9 cellular contexts compared by ENCODE assay signal in genomic region chr17:76251478-76252039, GRCh38.
DNase-seq lines count a peak whose midpoint lies in the region; TF ChIP-seq lines count a peak whose summit lies in the region.
"Had no signal": no experiment of that assay in that cellular context is flagged by ENCODE, and none has a peak within 500 bp of the region (broad histone marks: within the 10 kb centered on the region; RNA-seq: fewer than 3 reads in every experiment).

No MANE protein-coding gene starts in this region.

- peaks cover 61% of the 10 kb centered on the region for H3K4me1 Mint-ChIP-seq in nephron progenitor cell

- H3K4me1 ChIP-seq in BLaER1 treated with 17β-estradiol and CSF1 and Interleukin-3, amounts not matched to agents 10 nM and 100 nM = peaks cover 36 to 75% (median 56%) of the 10 kb centered on the region in 10 experiments
- H3K4me1 ChIP-seq in OCI-LY3 (ENCODE audit: low read length) = peaks cover 27% of the 10 kb centered on the region
- H3K4me1 ChIP-seq in effector memory CD4-positive, alpha-beta T cell (ENCODE audit: control insufficient read depth, insufficient read depth, low read length, poor library complexity, severe bottlenecking) = peaks cover 41% of the 10 kb centered on the region

- H3K4me2 ChIP-seq in BLaER1 treated with 17β-estradiol and CSF1 and Interleukin-3, amounts not matched to agents 10 nM and 100 nM = peak overlapping the region; percentile 67 to 93 (median 85)
- H3K4me2 ChIP-seq in OCI-LY3 (ENCODE audit: low read length) = peak overlapping the region; percentile 42

- peak overlapping the region; percentile 63; the same call in 1 of the 2 replicates for H2AFZ ChIP-seq in OCI-LY3 (ENCODE audit: low read depth, low read length)

- peaks cover 0 to 4% (median 1%) of the 10 kb centered on the region in 11 experiments; a peak in 7 of 22 replicates for H3K9me3 ChIP-seq in BLaER1 treated with 17β-estradiol and CSF1 and Interleukin-3, amounts not matched to agents 10 nM and 100 nM (replicated peaks in 1 of 11)
- H3K9me3 ChIP-seq in OCI-LY3 (ENCODE audit: insufficient read depth, low read length) = no peaks in the 10 kb centered on the region
- H3K9me3 ChIP-seq in effector memory CD4-positive, alpha-beta T cell (ENCODE audit: control insufficient read depth, low read length) = no peaks in the 10 kb centered on the region

- no peak for DNase-seq in effector memory CD4-positive, alpha-beta T cell
- DNase-seq in nephron progenitor cell (no peak), NCI-H2107 (lab: John Stamatoyannopoulos, UW) (no peak), inferior parietal cortex (ENCODE audit: extremely low spot score) (no peak), activated gamma-delta T cell treated with Interleukin-2 at 50 U/mL for 16 hours (no peak), T1000 (lab: John Stamatoyannopoulos, UW) (no peak)
- DNase-seq: activated CD4-positive, CD25-positive, alpha-beta regulatory T cell treated with anti-CD3 and anti-CD28 coated beads, Interleukin-2, amount 50 U/mL, for 72 hours had no signal

- H3K36me3 Mint-ChIP-seq in nephron progenitor cell (ENCODE audit: low read depth) = no peaks in the 10 kb centered on the region

- H3K79me2 ChIP-seq in OCI-LY3 (ENCODE audit: low read length) = no peaks in the 10 kb centered on the region

- peak overlapping the region in 2 of 10 experiments; percentile 8 to 31; a peak in 1 of 20 replicates for H3K4me3 ChIP-seq in BLaER1 treated with 17β-estradiol and CSF1 and Interleukin-3, amounts not matched to agents 10 nM and 100 nM
- H3K4me3 ChIP-seq in OCI-LY3 (ENCODE audit: low read length) = no peak overlapping the region
- H3K4me3 ChIP-seq in effector memory CD4-positive, alpha-beta T cell (ENCODE audit: insufficient read depth, low read depth, low read length, poor library complexity, severe bottlenecking) = no peak overlapping the region

- H3K27ac Mint-ChIP-seq in nephron progenitor cell = peak overlapping the region; percentile 62

- H3K4me3 Mint-ChIP-seq in nephron progenitor cell = peak overlapping the region; percentile 8

- peak overlapping the region; percentile 63 to 93 (median 89) for H3K27ac ChIP-seq in BLaER1 treated with 17β-estradiol and CSF1 and Interleukin-3, amounts not matched to agents 10 nM and 100 nM
- no peak overlapping the region for H3K27ac ChIP-seq in OCI-LY3 (ENCODE audit: low read length)
- peak overlapping the region; percentile 69 for H3K27ac ChIP-seq in effector memory CD4-positive, alpha-beta T cell (ENCODE audit: insufficient read depth, low read length, poor library complexity, severe bottlenecking)

- peak overlapping the region; percentile 68 to 82 (median 76); a peak in 21 of 22 replicates for H3K9ac ChIP-seq in BLaER1 treated with 17β-estradiol and CSF1 and Interleukin-3, amounts not matched to agents 10 nM and 100 nM
- H3K9ac ChIP-seq in OCI-LY3 (ENCODE audit: low read length) = no peak overlapping the region

- H3K27me3 Mint-ChIP-seq in nephron progenitor cell (ENCODE audit: low read depth, poor library complexity) = peaks cover 17% of the 10 kb centered on the region

- H3K27me3 ChIP-seq in BLaER1 treated with 17β-estradiol and CSF1 and Interleukin-3, amounts not matched to agents 10 nM and 100 nM = no peaks in the 10 kb centered on the region
- H3K27me3 ChIP-seq in OCI-LY3 (ENCODE audit: low read depth, low read length) = no peaks in the 10 kb centered on the region
- H3K27me3 ChIP-seq in effector memory CD4-positive, alpha-beta T cell (replicated peaks; ENCODE audit: control insufficient read depth, insufficient read depth, low read length, poor library complexity, severe bottlenecking) = no peaks in the 10 kb centered on the region

- H3K9me3 Mint-ChIP-seq in nephron progenitor cell = peaks cover 3% of the 10 kb centered on the region

- no peaks in the 10 kb centered on the region for H4K20me1 ChIP-seq in BLaER1 treated with 17β-estradiol and CSF1 and Interleukin-3, amounts not matched to agents 10 nM and 100 nM
- no peaks in the 10 kb centered on the region for H4K20me1 ChIP-seq in OCI-LY3 (ENCODE audit: insufficient read depth, low read length)

- no peaks in the 10 kb centered on the region for H3K36me3 ChIP-seq in BLaER1 treated with 17β-estradiol and CSF1 and Interleukin-3, amounts not matched to agents 10 nM and 100 nM
- no peaks in the 10 kb centered on the region for H3K36me3 ChIP-seq in OCI-LY3 (replicated peaks; ENCODE audit: low read depth, low read length)
- no peaks in the 10 kb centered on the region for H3K36me3 ChIP-seq in effector memory CD4-positive, alpha-beta T cell (ENCODE audit: control insufficient read depth, insufficient read depth, low read length)

- no peak for TF ChIP-seq CTCF in OCI-LY3 (IDR thresholded peaks at IDR 0.05; ENCODE audit: low read depth, low read length)
- no peak for TF ChIP-seq CTCF in nephron progenitor cell (IDR thresholded peaks at IDR 0.05)
